32 cellular contexts compared by ENCODE assay signal in the genomic region with DNA sequence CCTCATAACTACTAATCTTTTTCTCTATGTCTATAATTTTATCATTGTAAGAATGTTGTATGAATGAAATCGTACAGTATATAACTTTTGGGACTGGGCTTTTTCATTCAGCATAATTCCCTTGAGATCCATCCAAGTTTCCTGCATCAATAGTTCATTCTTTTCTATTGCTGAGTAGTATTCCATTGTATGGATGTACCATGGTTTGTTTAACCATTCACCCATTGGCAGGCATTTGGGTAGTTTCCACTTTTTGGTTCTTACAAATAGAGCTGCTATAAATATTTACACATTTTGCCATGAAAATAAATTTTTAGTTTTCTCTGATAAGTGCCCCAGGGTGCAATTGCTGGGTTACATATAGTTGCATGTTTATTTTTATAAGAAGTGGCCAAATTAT.
DNase-seq lines count a peak whose midpoint lies in the region; ATAC-seq, FAIRE-seq and TF ChIP-seq lines count a peak whose summit lies in the region.
"Had no signal": no experiment of that assay in that cellular context is flagged by ENCODE, and none has a peak within 500 bp of the region (broad histone marks: within the 10 kb centered on the region; RNA-seq: fewer than 3 reads in every experiment).

No MANE protein-coding gene starts in this region.

- H3K4me3 ChIP-seq in SK-N-SH (ENCODE audit: low read depth in 2 of 2, low read length in 1 of 2) (no peak overlapping the region), H1 (ENCODE audit: extremely low read depth in 1 of 4, insufficient read depth in 2 of 4, low read depth in 3 of 4, low read length in 4 of 4) (no peak overlapping the region), osteoblast (ENCODE audit: insufficient read depth, low read length) (no peak overlapping the region), breast epithelium (no peak overlapping the region)
- H3K4me3 ChIP-seq: A549; BLaER1; BLaER1 treated with 17β-estradiol and CSF1 and Interleukin-3, amounts not matched to agents 10 nM and 100 nM had no signal

- intact Hi-C loops in breast epithelium (cut with DNase I; ENCODE audit: low total_unique reads) = no loop called here

- no peak overlapping the region for H3K9ac ChIP-seq in SK-N-SH
- no peak overlapping the region for H3K9ac ChIP-seq in H1 (replicated peaks in 1 of 4; ENCODE audit: extremely low read depth in 1 of 4, low read depth in 3 of 4, low read length in 3 of 4)
- H3K9ac ChIP-seq: BLaER1; BLaER1 treated with 17β-estradiol and CSF1 and Interleukin-3, amounts not matched to agents 10 nM and 100 nM had no signal

- TF ChIP-seq CTCF in SK-N-SH (IDR thresholded peaks at IDR 0.05) (no peak), H1 (IDR thresholded peaks at IDR 0.05; ENCODE audit: control extremely low read depth in 1 of 3, insufficient read depth in 1 of 3, low read depth in 1 of 3, low read length in 3 of 3) (no peak), osteoblast (IDR thresholded peaks at IDR 0.05; ENCODE audit: extremely low read depth, low read depth, low read length) (no peak), breast epithelium (IDR thresholded peaks at IDR 0.05) (no peak)

- H3K4ac ChIP-seq in H1 (replicated peaks; ENCODE audit: insufficient read length, low read depth, low read length) = no peak overlapping the region

- no peak overlapping the region for H3K18ac ChIP-seq in H1 (ENCODE audit: extremely low read depth, low read length)

- FAIRE-seq in H1 (lab: Jason Lieb, UNC) = no peak
- FAIRE-seq: A549, D721Med had no signal

- no peak overlapping the region for H3K14ac ChIP-seq in H1 (ENCODE audit: insufficient read length)

- TF ChIP-seq EP300 in SK-N-SH (IDR thresholded peaks at IDR 0.05; ENCODE audit: borderline replicate concordance in 1 of 2, low read depth in 1 of 2, low read length in 1 of 2) = no peak
- no peak for TF ChIP-seq EP300 in H1 (IDR thresholded peaks at IDR 0.05; ENCODE audit: borderline replicate concordance in 1 of 2, low read depth in 2 of 2, low read length in 2 of 2)

- no peak overlapping the region for H2AK5ac ChIP-seq in H1 (ENCODE audit: low read depth, low read length)

- H3K9me3 ChIP-seq in SK-N-SH = no peaks in the 10 kb centered on the region
- H3K9me3 ChIP-seq in H1 (ENCODE audit: insufficient read depth in 2 of 2, low read depth in 1 of 2, low read length in 1 of 2) = no peaks in the 10 kb centered on the region
- H3K9me3 ChIP-seq in osteoblast (ENCODE audit: low read depth, low read length) = no peaks in the 10 kb centered on the region
- H3K9me3 ChIP-seq in breast epithelium = no peaks in the 10 kb centered on the region
- H3K9me3 ChIP-seq: A549; BE2C; BLaER1; BLaER1 treated with 17β-estradiol and CSF1 and Interleukin-3, amounts not matched to agents 10 nM and 100 nM; Caco-2 had no signal

- H3K4me1 ChIP-seq in SK-N-SH (ENCODE audit: control insufficient read depth in 1 of 2, insufficient read depth in 2 of 2, low read depth in 1 of 2, low read length in 1 of 2) (peaks cover 0 to 7% of the 10 kb centered on the region in 2 experiments; a peak in 2 of 4 replicates), H1 (replicated peaks in 1 of 4; ENCODE audit: control insufficient read depth in 3 of 4, insufficient read depth in 4 of 4, low read length in 3 of 4) (no peaks in the 10 kb centered on the region), osteoblast (ENCODE audit: insufficient read depth, low read length) (no peaks in the 10 kb centered on the region), breast epithelium (no peaks in the 10 kb centered on the region)
- H3K4me1 ChIP-seq: A549; BE2C; BLaER1; BLaER1 treated with 17β-estradiol and CSF1 and Interleukin-3, amounts not matched to agents 10 nM and 100 nM; Caco-2 had no signal

- POLR2A ChIA-PET in SK-N-SH (lab: Yijun Ruan, JAX) (no interaction called here), H1 (lab: Charles Lee; ENCODE audit: partially characterized antibody) (no interaction called here)

- H4K20me1 ChIP-seq in SK-N-SH (ENCODE audit: insufficient read depth) (no peaks in the 10 kb centered on the region), H1 (replicated peaks in 1 of 2; ENCODE audit: control insufficient read depth in 1 of 2, insufficient read depth in 2 of 2, low read length in 2 of 2) (no peaks in the 10 kb centered on the region), osteoblast (ENCODE audit: insufficient read depth, low read length) (no peaks in the 10 kb centered on the region)
- H4K20me1 ChIP-seq: BLaER1; BLaER1 treated with 17β-estradiol and CSF1 and Interleukin-3, amounts not matched to agents 10 nM and 100 nM had no signal

- H2BK12ac ChIP-seq in H1 (ENCODE audit: low read depth, low read length) = no peak overlapping the region

- TF ChIP-seq POLR2A in H1 (IDR thresholded peaks at IDR 0.05; ENCODE audit: control extremely low read depth in 1 of 2, low read depth in 2 of 2, low read length in 2 of 2) (no peak), breast epithelium (IDR thresholded peaks at IDR 0.05) (no peak)

- H3K79me1 ChIP-seq in H1 (ENCODE audit: low read depth, low read length) = no peaks in the 10 kb centered on the region

- H3K56ac ChIP-seq in H1 (replicated peaks; ENCODE audit: insufficient read length, low read depth, low read length) = peak overlapping the region; percentile 4

- H3K9me2 ChIP-seq in SK-N-SH = no peaks in the 10 kb centered on the region

- H2BK120ac ChIP-seq in H1 (replicated peaks; ENCODE audit: low read depth, low read length) = no peak overlapping the region

- no peak overlapping the region for H4K5ac ChIP-seq in H1 (ENCODE audit: insufficient read length, low read depth, low read length)

- no peak for DNase-seq in SK-N-SH
- no peak for DNase-seq in H1 (ENCODE audit: low read depth in 1 of 2, low spot score in 2 of 2)
- DNase-seq in osteoblast (ENCODE audit: insufficient read length, low spot score, missing footprints) = peak; percentile 58
- DNase-seq in breast epithelium (ENCODE audit: low spot score in 2 of 2) = no peak
- DNase-seq: 8988T; ACHN; AML-193; BE2C; C1 segment of cervical spinal cord; Caco-2; Calu3; CD4-positive, alpha-beta memory T cell; CD4-positive, alpha-beta T cell; CD4-positive, CD25-positive, alpha-beta regulatory T cell; CD8-positive, alpha-beta memory T cell; CD8-positive, alpha-beta T cell; COR-L47; DMS 273 treated with DMSO at 0.1 percent for 48 hours; DMS153; DMS53; DMS79; DMS79 treated with DMSO at 0.1 percent for 48 hours; DND-41; EL had no signal

- H4K91ac ChIP-seq in H1 (replicated peaks; ENCODE audit: insufficient read length, low read length) = no peak overlapping the region

- H2BK20ac ChIP-seq in H1 (ENCODE audit: low read length) = no peak overlapping the region

- no peak overlapping the region for H2BK15ac ChIP-seq in H1 (ENCODE audit: low read length)

- H3F3A ChIP-seq in SK-N-SH (replicated peaks; ENCODE audit: insufficient read depth) = no peaks in the 10 kb centered on the region

- H4K8ac ChIP-seq in H1 (ENCODE audit: extremely low read depth, insufficient read depth, low read length) = no peak overlapping the region

- TF ChIP-seq RAD21 in SK-N-SH (IDR thresholded peaks at IDR 0.05; ENCODE audit: low read length) (no peak), H1 (IDR thresholded peaks at IDR 0.05 in 1 of 2, conservative IDR thresholded peaks at IDR 0.05 in 1 of 2; ENCODE audit: low read depth in 2 of 2, low read length in 2 of 2) (no peak)

- H3K27me3 ChIP-seq in SK-N-SH (ENCODE audit: insufficient read depth) (no peaks in the 10 kb centered on the region), H1 (replicated peaks in 1 of 4; ENCODE audit: control insufficient read depth in 3 of 4, extremely low read depth in 1 of 4, insufficient read depth in 3 of 4, low read length in 3 of 4) (no peaks in the 10 kb centered on the region), osteoblast (ENCODE audit: insufficient read depth, low read length) (no peaks in the 10 kb centered on the region), breast epithelium (no peaks in the 10 kb centered on the region)
- H3K27me3 ChIP-seq: BE2C; BLaER1; BLaER1 treated with 17β-estradiol and CSF1 and Interleukin-3, amounts not matched to agents 10 nM and 100 nM had no signal

- H3K27ac ChIP-seq in SK-N-SH (ENCODE audit: low read depth in 2 of 2, low read length in 1 of 2) (no peak overlapping the region), H1 (ENCODE audit: low read depth, low read length) (no peak overlapping the region), osteoblast (ENCODE audit: low read depth, low read length) (no peak overlapping the region), breast epithelium (no peak overlapping the region)
- H3K27ac ChIP-seq: 22Rv1; A549; BLaER1; BLaER1 treated with 17β-estradiol and CSF1 and Interleukin-3, amounts not matched to agents 10 nM and 100 nM; C4-2B had no signal

- no peak overlapping the region for H3K4me2 ChIP-seq in SK-N-SH
- H3K4me2 ChIP-seq in H1 (ENCODE audit: insufficient read depth in 1 of 2, low read depth in 2 of 2, low read length in 2 of 2) = no peak overlapping the region
- no peak overlapping the region for H3K4me2 ChIP-seq in osteoblast (ENCODE audit: insufficient read depth, low read length)
- H3K4me2 ChIP-seq: A549; BLaER1; BLaER1 treated with 17β-estradiol and CSF1 and Interleukin-3, amounts not matched to agents 10 nM and 100 nM had no signal

- no peaks in the 10 kb centered on the region for H3K79me2 ChIP-seq in SK-N-SH (ENCODE audit: insufficient read depth)
- no peaks in the 10 kb centered on the region for H3K79me2 ChIP-seq in H1 (ENCODE audit: control insufficient read depth in 1 of 2, insufficient read depth in 2 of 2, low read length in 2 of 2)
- H3K79me2 ChIP-seq in osteoblast (ENCODE audit: insufficient read depth, low read length) = no peaks in the 10 kb centered on the region

- CTCF ChIA-PET in SK-N-SH (lab: Yijun Ruan, JAX) = interaction anchor here (2.7 kb wide), 1 partner anchor 8 kb away, joined by 19 read pairs; no protein-coding TSS in a partner anchor
- CTCF ChIA-PET in H1 (lab: Charles Lee; ENCODE audit: partially characterized antibody) = interaction anchor here (0.7 kb wide), 1 partner anchor 96 kb away, joined by 3 read pairs; no protein-coding TSS in a partner anchor

- no peak overlapping the region for H3K23ac ChIP-seq in H1 (ENCODE audit: insufficient read length)

- WGBS in SK-N-SH (ENCODE audit: low lambda C conversion rate) = 13% methylated on average over 1 of the region's 1 CpG
- 96% methylated on average over 1 of the region's 1 CpG; no CpG with 5 or more reads in 1 of the 2 experiments for WGBS in H1 (ENCODE audit: extremely low coverage in 1 of 2, insufficient coverage in 1 of 2, insufficient read length in 1 of 2, insufficient replicate concordance in 2 of 2, low coverage in 1 of 2, low lambda C conversion rate in 2 of 2, missing lambda C conversion rate in 1 of 2), 2 experiments

- H2BK5ac ChIP-seq in H1 (ENCODE audit: low read depth, low read length) = no peak overlapping the region

- no peaks in the 10 kb centered on the region for H3K36me3 ChIP-seq in SK-N-SH (replicated peaks in 1 of 2; ENCODE audit: control insufficient read depth in 1 of 2, insufficient read depth in 2 of 2, low read length in 1 of 2)
- no peaks in the 10 kb centered on the region for H3K36me3 ChIP-seq in H1 (ENCODE audit: control insufficient read depth in 2 of 4, insufficient read depth in 4 of 4, low read length in 3 of 4)
- no peaks in the 10 kb centered on the region for H3K36me3 ChIP-seq in osteoblast (ENCODE audit: insufficient read depth, low read length)
- no peaks in the 10 kb centered on the region for H3K36me3 ChIP-seq in breast epithelium
- H3K36me3 ChIP-seq: BE2C; BLaER1; BLaER1 treated with 17β-estradiol and CSF1 and Interleukin-3, amounts not matched to agents 10 nM and 100 nM had no signal

- ATAC-seq in SK-N-SH treated with all-trans-retinoic acid at 6 μM for 48 hours (no peak), HG02623 (IDR thresholded peaks at IDR 0.05; ENCODE audit: unreplicated experiment) (no peak)
- ATAC-seq: A549; CD8-positive, alpha-beta T cell had no signal

- H2AFZ ChIP-seq in SK-N-SH (ENCODE audit: low read depth) = no peak overlapping the region
- H2AFZ ChIP-seq in H1 (ENCODE audit: low read length) = no peak overlapping the region
- no peak overlapping the region for H2AFZ ChIP-seq in osteoblast (ENCODE audit: low read length)

- no peaks in the 10 kb centered on the region for H3K23me2 ChIP-seq in H1 (ENCODE audit: low read depth, low read length)
